ENCODE assay signal across 17 cellular contexts in the genomic region with DNA sequence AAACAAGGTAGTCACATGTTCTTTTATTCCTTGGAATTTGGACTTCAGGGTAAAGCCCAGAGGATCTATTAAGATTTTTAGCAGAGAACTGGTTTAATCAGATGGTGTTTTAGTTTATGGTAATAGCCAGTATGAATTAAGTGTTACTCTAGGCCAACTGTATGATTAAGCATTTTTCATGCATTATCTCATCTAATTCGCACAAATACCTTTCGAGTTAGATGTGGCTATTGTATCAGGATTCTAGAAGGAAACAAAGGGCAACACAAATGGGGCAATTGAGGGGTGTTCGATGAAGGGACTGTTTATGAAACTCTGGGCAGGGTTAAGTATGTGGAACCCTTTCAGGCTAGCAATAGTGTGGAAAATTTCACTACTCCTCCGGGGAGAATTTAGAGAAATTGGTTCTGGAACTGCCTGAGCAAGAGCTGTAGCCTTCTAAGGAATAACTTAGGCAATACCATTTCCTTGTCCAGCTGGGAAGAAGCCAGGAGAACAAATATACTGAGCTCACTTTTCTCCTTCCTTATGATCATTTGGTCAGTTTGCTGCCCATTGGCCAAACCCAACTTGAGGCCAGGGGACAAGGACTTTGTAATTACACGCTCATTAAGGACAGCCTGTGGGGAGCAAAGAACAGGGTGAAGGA.
DNase-seq lines count a peak whose midpoint lies in the region; ATAC-seq and TF ChIP-seq lines count a peak whose summit lies in the region.
"Had no signal": no experiment of that assay in that cellular context is flagged by ENCODE, and none has a peak within 500 bp of the region (broad histone marks: within the 10 kb centered on the region; RNA-seq: fewer than 3 reads in every experiment).

No MANE protein-coding gene starts in this region.

- DNase-seq in AG08395 (ENCODE audit: low spot score) (peak; percentile 37), M059J (ENCODE audit: low read depth) (peak; percentile 6), fibroblast of gingiva (ENCODE audit: low read depth) (peak; percentile 76), mucosa of descending colon (peak in 1 of 3 donors; percentile 21), NCI-H1092 (lab: John Stamatoyannopoulos, UW) (no peak), SHP77 treated with DMSO at 0.1 percent for 48 hours (lab: John Stamatoyannopoulos, UW) (no peak)
- DNase-seq in activated CD4-positive, alpha-beta T cell treated with anti-CD3 and anti-CD28 coated beads, Interleukin-2, amount 50 U/mL, for 4 hours: no peak
- DNase-seq: activated CD4-positive, alpha-beta T cell treated with anti-CD3 and anti-CD28 coated beads, Interleukin-2, amount 10 ng/mL, durations not matched to agents 7 days and 5 days; activated T-cell treated with anti-CD3 and anti-CD28 coated beads, Interleukin-2, amount 50 U/mL, for 72 hours; amniotic stem cell; effector CD4-positive, alpha-beta T cell; NCI-H1417 treated with DMSO at 0.1 percent for 48 hours; NCI-H524 treated with DMSO at 0.1 percent for 48 hours; Peyer's patch had no signal

- H3K4me3 ChIP-seq in mucosa of descending colon: no peak overlapping the region
- H3K4me3 ChIP-seq: neural progenitor cell, Peyer's patch, suprapubic skin had no signal

- H3K36me3 ChIP-seq in mucosa of descending colon (ENCODE audit: low read depth): no peaks in the 10 kb centered on the region
- H3K36me3 ChIP-seq: neural progenitor cell, Peyer's patch, suprapubic skin had no signal

- no peak for TF ChIP-seq CTCF in mucosa of descending colon (IDR thresholded peaks at IDR 0.05)

- intact Hi-C loops in mucosa of descending colon (cut with DNase I, micrococcal nuclease): no loop called here

- H3K9me3 ChIP-seq in mucosa of descending colon: no peaks in the 10 kb centered on the region
- H3K9me3 ChIP-seq: Peyer's patch, suprapubic skin had no signal

- no peaks in the 10 kb centered on the region for H3K4me1 ChIP-seq in mucosa of descending colon (ENCODE audit: low read depth)
- H3K4me1 ChIP-seq: Peyer's patch, suprapubic skin had no signal

- ATAC-seq in mucosa of descending colon (peak; percentile 55), HG02759 (IDR thresholded peaks at IDR 0.05; ENCODE audit: unreplicated experiment) (no peak)
- ATAC-seq: activated T-cell treated with anti-CD3 and anti-CD28 coated beads, Interleukin-2, amount 50 U/mL, for 72 hours had no signal

Comparison
In these comparisons a context has a peak if more than half of its experiments do, and no peak if none do; other contexts are left out.
1. DNase-seq: peak in AG08395 (single experiment), M059J (single experiment) and fibroblast of gingiva (single experiment); none in activated CD4-positive, alpha-beta T cell treated with anti-CD3 and anti-CD28 coated beads, Interleukin-2, amount 50 U/mL, for 4 hours (0 of 2), NCI-H1092 (single experiment) and SHP77 treated with DMSO at 0.1 percent for 48 hours (single experiment).